Comparison of ENCODE assay signal across 22 cellular contexts in genomic region chr20:5630071-5630470, GRCh38.
"Had no signal": no experiment of that assay in that cellular context is flagged by ENCODE, and none has a peak within 500 bp of the region (broad histone marks: within the 10 kb centered on the region; RNA-seq: fewer than 3 reads in every experiment).

No MANE protein-coding gene starts in this region.

- H3K27ac ChIP-seq: SJSA1, SK-N-MC had no signal

- H3K27me3 ChIP-seq: MG63, SJSA1 had no signal

- DNase-seq: Karpas-422, KG1, MG63, NCI-H1092, NCI-H1105 treated with DMSO at 0.1 percent for 48 hours, NCI-H1417 treated with DMSO at 0.1 percent for 48 hours, NCI-H146, NCI-H1694 treated with DMSO at 0.1 percent for 48 hours, NCI-H1930, NCI-H2081, NCI-H2107, NCI-H226, NCI-H446, NCI-H510A, NCI-H524 treated with DMSO at 0.1 percent for 48 hours, NCI-H69, NCI-H774, Right ventricle myocardium superior, RPMI8226, SIG-M5 had no signal

- H3K9me3 ChIP-seq: MG63, SJSA1 had no signal

- H3K4me1 ChIP-seq: SJSA1 had no signal

- H3K4me3 ChIP-seq: MG63, SJSA1, SK-N-MC had no signal

- H3K36me3 ChIP-seq: MG63, SJSA1 had no signal
